11 cellular contexts compared by ENCODE assay signal in the genomic region with DNA sequence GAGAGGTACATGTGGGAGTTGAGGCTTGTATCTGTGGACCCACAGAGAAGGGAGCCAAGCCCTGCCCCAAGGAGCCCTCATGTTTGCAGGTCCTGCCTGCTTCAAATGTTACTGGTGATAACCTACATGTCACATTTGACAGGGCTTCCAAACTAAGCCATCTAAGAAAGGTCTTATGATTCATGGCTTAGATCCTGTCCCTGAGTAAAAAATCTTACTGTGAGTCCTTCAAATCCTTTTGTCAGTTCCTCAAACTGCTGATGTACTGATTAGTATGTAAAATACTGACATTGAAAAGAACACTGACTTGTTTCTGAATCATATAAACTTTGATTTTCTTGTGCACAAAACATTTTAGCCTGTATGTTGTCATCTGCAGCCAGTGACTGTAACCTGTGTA. TPM values are rescaled to one million over a fixed set of nuclear protein-coding genes. Genes with fewer than 3 reads are reported as not detected.
DNase-seq lines count a peak whose midpoint lies in the region; ATAC-seq and TF ChIP-seq lines count a peak whose summit lies in the region.
"Had no signal": no experiment of that assay in that cellular context is flagged by ENCODE, and none has a peak within 500 bp of the region (broad histone marks: within the 10 kb centered on the region; RNA-seq: fewer than 3 reads in every experiment).

No MANE protein-coding gene starts in this region.

- H2AFZ ChIP-seq in MM.1S (ENCODE audit: low read length) (peak overlapping the region; percentile 92), mammary epithelial cell (ENCODE audit: low read depth, low read length) (peak overlapping the region; percentile 88), neural cell (ENCODE audit: low read depth, low read length) (peak overlapping the region; percentile 99)

- peak overlapping the region; percentile 92 for H3K27ac Mint-ChIP-seq in CD8-positive, alpha-beta T cell
- H3K27ac Mint-ChIP-seq in stimulated activated effector memory CD8-positive, alpha-beta T cell treated with anti-CD3 and anti-CD28 coated beads, Interleukin-12 subunit alpha, Interleukin-12 subunit beta, amount 100 ng/mL, for 72 hours: no peak overlapping the region

- H3K9me3 Mint-ChIP-seq in CD8-positive, alpha-beta T cell: no peaks in the 10 kb centered on the region
- H3K9me3 Mint-ChIP-seq in stimulated activated effector memory CD8-positive, alpha-beta T cell treated with anti-CD3 and anti-CD28 coated beads, Interleukin-12 subunit alpha, Interleukin-12 subunit beta, amount 100 ng/mL, for 72 hours: no peaks in the 10 kb centered on the region
- H3K9me3 Mint-ChIP-seq: activated T-cell treated with anti-CD3 and anti-CD28 coated beads, Interleukin-2, amount 50 U/mL, for 4 hours had no signal

- H3K27me3 ChIP-seq in CD8-positive, alpha-beta T cell (ENCODE audit: insufficient read depth, low read length): no peaks in the 10 kb centered on the region
- H3K27me3 ChIP-seq in MM.1S (replicated peaks; ENCODE audit: insufficient read depth, low read length) (no peaks in the 10 kb centered on the region), mammary epithelial cell (ENCODE audit: insufficient read depth, low read length) (no peaks in the 10 kb centered on the region), neural cell (ENCODE audit: insufficient read depth, low read depth, low read length) (no peaks in the 10 kb centered on the region)

- H3K27ac ChIP-seq in CD8-positive, alpha-beta T cell (ENCODE audit: low read depth, low read length): peak overlapping the region; percentile 85
- H3K27ac ChIP-seq in MM.1S (ENCODE audit: low read length): no peak overlapping the region
- peak overlapping the region; percentile 92 for H3K27ac ChIP-seq in mammary epithelial cell (ENCODE audit: insufficient read depth, low read depth, low read length)
- H3K27ac ChIP-seq in neural cell (ENCODE audit: low read length): peak overlapping the region; percentile 96

- no peaks in the 10 kb centered on the region for H3K36me3 ChIP-seq in CD8-positive, alpha-beta T cell (ENCODE audit: insufficient read depth, low read length)
- H3K36me3 ChIP-seq in MM.1S (replicated peaks; ENCODE audit: insufficient read depth, low read length): no peaks in the 10 kb centered on the region
- H3K36me3 ChIP-seq in mammary epithelial cell (ENCODE audit: insufficient read depth, low read length): no peaks in the 10 kb centered on the region
- no peaks in the 10 kb centered on the region for H3K36me3 ChIP-seq in neural cell (ENCODE audit: insufficient read depth, low read length)

- no TSS peak for BruUV-seq in mammary epithelial cell (replicated peaks; lab: Mats Ljungman, UMichigan)

- no peaks in the 10 kb centered on the region for H3K9me2 ChIP-seq in MM.1S (replicated peaks; ENCODE audit: insufficient read depth, low read length)
- no peaks in the 10 kb centered on the region for H3K9me2 ChIP-seq in neural cell (ENCODE audit: insufficient read depth, low read length)

- no peak overlapping the region for H3K4me3 Mint-ChIP-seq in CD8-positive, alpha-beta T cell
- no peak overlapping the region for H3K4me3 Mint-ChIP-seq in stimulated activated effector memory CD8-positive, alpha-beta T cell treated with anti-CD3 and anti-CD28 coated beads, Interleukin-12 subunit alpha, Interleukin-12 subunit beta, amount 100 ng/mL, for 72 hours

- intact Hi-C loops in CD8-positive, alpha-beta T cell (cut with DNase I, micrococcal nuclease): loop anchor here (2.0 to 5.0 kb wide), 5 partner anchors 345 to 931 kb away; a partner anchor contains a TSS
- intact Hi-C loops in mammary epithelial cell (cut with micrococcal nuclease): loop anchor here (1.0 to 2.0 kb wide), 3 partner anchors 55 to 206 kb away; no protein-coding TSS in a partner anchor

- H3K4me2 ChIP-seq in MM.1S (ENCODE audit: low read depth, low read length): peak overlapping the region; percentile 89
- peak overlapping the region; percentile 98 for H3K4me2 ChIP-seq in mammary epithelial cell (ENCODE audit: insufficient read depth, low read depth, low read length)
- peak overlapping the region; percentile 99 for H3K4me2 ChIP-seq in neural cell (ENCODE audit: low read length)

- dilution Hi-C loops in mammary epithelial cell (cut with HindIII; ENCODE audit: low sequenced_read_pairs): loop anchor here (5.0 kb wide), 1 partner anchor 50 kb away; no protein-coding TSS in a partner anchor

- H4K20me1 ChIP-seq in MM.1S (ENCODE audit: insufficient read depth, low read length): no peaks in the 10 kb centered on the region
- no peaks in the 10 kb centered on the region for H4K20me1 ChIP-seq in mammary epithelial cell (ENCODE audit: insufficient read depth, low read length)
- peaks cover 11% of the 10 kb centered on the region for H4K20me1 ChIP-seq in neural cell (ENCODE audit: insufficient read depth)

- no peak for TF ChIP-seq CTCF in CD8-positive, alpha-beta T cell (IDR thresholded peaks at IDR 0.05)
- no peak for TF ChIP-seq CTCF in MM.1S (IDR thresholded peaks at IDR 0.05; ENCODE audit: low read length)
- TF ChIP-seq CTCF in mammary epithelial cell (conservative IDR thresholded peaks at IDR 0.05 in 1 of 2, IDR thresholded peaks at IDR 0.05 in 1 of 2; ENCODE audit: extremely low read depth in 1 of 2, insufficient read depth in 1 of 2, low read depth in 1 of 2, low read length in 2 of 2): no peak
- no peak for TF ChIP-seq CTCF in neural cell (IDR thresholded peaks at IDR 0.05; ENCODE audit: poor library complexity, severe bottlenecking)

- H3K27me3 Mint-ChIP-seq in CD8-positive, alpha-beta T cell (ENCODE audit: low read depth): no peaks in the 10 kb centered on the region

- H3K9ac ChIP-seq in MM.1S (ENCODE audit: low read length) (peak overlapping the region; percentile 89; the same call in 1 of the 2 replicates), mammary epithelial cell (ENCODE audit: insufficient read depth, low read length) (peak overlapping the region; percentile 94), neural cell (ENCODE audit: low read length) (peak overlapping the region; percentile 97)

- no peak for ATAC-seq in CD8-positive, alpha-beta T cell
- ATAC-seq in stimulated activated effector memory CD8-positive, alpha-beta T cell treated with anti-CD3 and anti-CD28 coated beads, Interleukin-12 subunit alpha, Interleukin-12 subunit beta, amount 100 ng/mL, for 72 hours: no peak

- H3K4me1 Mint-ChIP-seq in CD8-positive, alpha-beta T cell (ENCODE audit: low read depth): peaks cover 16% of the 10 kb centered on the region
- H3K4me1 Mint-ChIP-seq in stimulated activated effector memory CD8-positive, alpha-beta T cell treated with anti-CD3 and anti-CD28 coated beads, Interleukin-12 subunit alpha, Interleukin-12 subunit beta, amount 100 ng/mL, for 72 hours: peaks cover 19% of the 10 kb centered on the region

- peak overlapping the region; percentile 91 for H3K4me3 ChIP-seq in CD8-positive, alpha-beta T cell (ENCODE audit: low read depth, low read length)
- H3K4me3 ChIP-seq in MM.1S (ENCODE audit: low read length) (peak overlapping the region; percentile 99; the same call in 1 of the 2 replicates), mammary epithelial cell (replicated peaks in 1 of 3; ENCODE audit: insufficient read depth in 1 of 3, low read depth in 2 of 3, low read length in 3 of 3) (peak overlapping the region in 2 of 3 experiments; percentile 56 to 97), neural cell (ENCODE audit: low read length) (peak overlapping the region; percentile 98)

- no peak for DNase-seq in CD8-positive, alpha-beta T cell
- DNase-seq in MM.1S (no peak), mammary epithelial cell (no peak), SK-N-DZ (ENCODE audit: low spot score) (no peak), GDM1 (lab: John Stamatoyannopoulos, UW) (no peak), NCI-H2081 (lab: John Stamatoyannopoulos, UW) (no peak)
- DNase-seq in stimulated activated effector memory CD8-positive, alpha-beta T cell treated with anti-CD3 and anti-CD28 coated beads, Interleukin-12 subunit alpha, Interleukin-12 subunit beta, amount 100 ng/mL, for 72 hours (ENCODE audit: low spot score in 2 of 2): no peak
- DNase-seq: activated T-cell treated with anti-CD3 and anti-CD28 coated beads, Interleukin-2, amount 50 U/mL, for 4 hours; KG1; midbrain had no signal

- peaks cover 34% of the 10 kb centered on the region for H3K4me1 ChIP-seq in CD8-positive, alpha-beta T cell (ENCODE audit: insufficient read depth, low read length)
- peaks cover 18% of the 10 kb centered on the region; the same call in 1 of the 2 replicates for H3K4me1 ChIP-seq in MM.1S (ENCODE audit: low read length)
- peaks cover 41% of the 10 kb centered on the region for H3K4me1 ChIP-seq in mammary epithelial cell (ENCODE audit: insufficient read depth, low read length)

- in situ Hi-C loops in mammary epithelial cell (cut with MboI; ENCODE audit: low sequenced_read_pairs in 2 of 2): no loop called here

- no peaks in the 10 kb centered on the region for H3K9me3 ChIP-seq in CD8-positive, alpha-beta T cell (ENCODE audit: low read length)
- H3K9me3 ChIP-seq in MM.1S (replicated peaks; ENCODE audit: insufficient read depth, low read length) (no peaks in the 10 kb centered on the region), mammary epithelial cell (replicated peaks; ENCODE audit: insufficient read depth, low read length) (no peaks in the 10 kb centered on the region), neural cell (ENCODE audit: low read length) (no peaks in the 10 kb centered on the region)

- TF ChIP-seq EP300 in neural cell (conservative IDR thresholded peaks at IDR 0.05; ENCODE audit: poor library complexity, severe bottlenecking): no peak

- POLR2A ChIA-PET in CD8-positive, alpha-beta T cell (lab: Charles Lee): interaction anchor here (0.9 to 2.2 kb wide), 3 partner anchors 344 to 1663 kb away, joined by 3 to 6 read pairs (median 3); a partner anchor contains a TSS

- H3F3A ChIP-seq in MM.1S (ENCODE audit: insufficient read depth, low read length) (peaks cover 16% of the 10 kb centered on the region), neural cell (ENCODE audit: insufficient read depth, low read length, poor library complexity, severe bottlenecking) (no peaks in the 10 kb centered on the region)

- TF ChIP-seq RAD21 in neural cell (conservative IDR thresholded peaks at IDR 0.05): no peak

- H3K79me2 ChIP-seq in MM.1S (ENCODE audit: low read length): peaks cover 34% of the 10 kb centered on the region
- H3K79me2 ChIP-seq in mammary epithelial cell (ENCODE audit: insufficient read depth, low read length): peaks cover 58% of the 10 kb centered on the region
- peaks cover 53% of the 10 kb centered on the region for H3K79me2 ChIP-seq in neural cell (replicated peaks; ENCODE audit: insufficient read depth, low read length)

- peaks cover 4% of the 10 kb centered on the region for H3K36me3 Mint-ChIP-seq in CD8-positive, alpha-beta T cell
- peaks cover 8% of the 10 kb centered on the region for H3K36me3 Mint-ChIP-seq in stimulated activated effector memory CD8-positive, alpha-beta T cell treated with anti-CD3 and anti-CD28 coated beads, Interleukin-12 subunit alpha, Interleukin-12 subunit beta, amount 100 ng/mL, for 72 hours

- CTCF ChIA-PET in CD8-positive, alpha-beta T cell (lab: Charles Lee): interaction anchor here (1.0 kb wide), 1 partner anchor 56 kb away, joined by 3 read pairs; no protein-coding TSS in a partner anchor
- CTCF ChIA-PET in mammary epithelial cell (lab: Charles Lee; ENCODE audit: low non-redundant PET): no interaction called here

RNA-seq across cellular contexts. Expression of a gene that starts 1.0 kb away (rescaled TPM):
- total RNA-seq in CD8-positive, alpha-beta T cell: 1 to 10 TPM; 8.3 to 9.3 TPM
- total RNA-seq in mammary epithelial cell: 10 to 100 TPM; 42.1 to 48.2 TPM
- polyA plus RNA-seq in mammary epithelial cell (30.9 TPM), neural cell (48.0 and 58.8 TPM in 2 replicates)
- polyA minus RNA-seq in mammary epithelial cell (62.4 TPM), neural cell (181 and 199 TPM in 2 replicates)
- polyA plus RNA-seq in SK-N-DZ (2014; cell fraction: cytosol; rRNA removed): 45.6 and 51.8 TPM in 2 replicates
- 22.3 and 28.4 TPM in 2 replicates for polyA plus RNA-seq in SK-N-DZ (2014; cell fraction: nucleus; rRNA removed)

Comparison
In these comparisons a context has a peak if more than half of its experiments do, and no peak if none do; other contexts are left out.
1. RNA of a gene that starts 1.0 kb away (total RNA-seq): 42.1 to 48.2 TPM in mammary epithelial cell; 8.3 to 9.3 TPM in CD8-positive, alpha-beta T cell; every median in the first group is over 4 times any median in the second.
2. Peak in every context shown above with its lines, with median percentiles within 50 percentile points of each other: H3K4me3 ChIP-seq, H2AFZ ChIP-seq, H3K4me2 ChIP-seq and H3K9ac ChIP-seq.